Comparison of ENCODE assay signal across 7 cellular contexts in the genomic region with DNA sequence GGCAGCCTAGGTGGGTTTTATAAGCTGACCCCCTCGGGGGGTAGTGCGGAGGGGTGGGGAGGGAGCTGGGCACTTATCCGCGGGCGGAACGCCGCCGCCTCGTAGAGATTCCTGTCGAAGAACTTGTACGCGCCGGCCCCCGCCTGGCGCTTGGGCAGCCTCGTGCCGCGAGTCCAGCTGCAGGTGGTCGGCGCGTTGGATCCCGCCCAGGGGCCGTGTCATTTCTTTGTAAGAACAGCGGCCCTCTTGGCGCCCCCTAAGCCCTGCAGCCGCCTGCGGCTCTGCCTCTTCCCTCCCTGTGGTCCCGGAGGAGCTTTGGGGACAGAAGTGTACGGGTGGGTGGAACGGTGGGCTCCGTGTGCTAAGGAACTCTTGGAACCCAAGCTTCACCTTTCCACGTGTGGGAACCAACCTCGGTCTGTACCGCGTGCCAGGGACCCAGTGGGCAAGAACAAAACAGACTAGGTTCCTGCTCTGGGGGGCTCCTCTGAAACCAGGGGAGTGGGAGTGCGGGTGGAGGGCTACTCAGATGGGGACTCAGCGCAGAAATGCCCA. TPM values are rescaled to one million over a fixed set of nuclear protein-coding genes. Genes with fewer than 3 reads are reported as not detected.
DNase-seq lines count a peak whose midpoint lies in the region; ATAC-seq, FAIRE-seq and TF ChIP-seq lines count a peak whose summit lies in the region.

No MANE protein-coding gene starts in this region.

- H3K9me3 Mint-ChIP-seq in astrocyte (ENCODE audit: unreplicated experiment) = peaks cover 1% of the 10 kb centered on the region
- H3K9me3 Mint-ChIP-seq in stimulated activated naive B cell treated with anti-CD40 and anti-IgM and Interleukin-4, amounts not matched to agents 10 μg/mL and 1 μg/mL and 100 μg/mL, for 72 hours = no peaks in the 10 kb centered on the region

- ATAC-seq in stimulated activated naive B cell treated with anti-CD40 and anti-IgM and Interleukin-4, amounts not matched to agents 10 μg/mL and 1 μg/mL and 100 μg/mL, for 72 hours (replicated peaks) = no peak
- ATAC-seq in HG02588 (IDR thresholded peaks at IDR 0.05; ENCODE audit: unreplicated experiment) = no peak

- H4K20me1 ChIP-seq in astrocyte (ENCODE audit: insufficient read depth, low read length) = peaks cover 52% of the 10 kb centered on the region

- TF ChIP-seq EP300 in Ishikawa (IDR thresholded peaks at IDR 0.05; ENCODE audit: borderline replicate concordance) = no peak

- H3K9ac ChIP-seq in astrocyte (ENCODE audit: low read length) = peak overlapping the region; percentile 90

- no peaks in the 10 kb centered on the region for H3K9me3 ChIP-seq in astrocyte (ENCODE audit: insufficient read depth, low read depth, low read length)

- H3K36me3 Mint-ChIP-seq in astrocyte (ENCODE audit: low read depth, unreplicated experiment) = peaks cover 3% of the 10 kb centered on the region
- H3K36me3 Mint-ChIP-seq in stimulated activated naive B cell treated with anti-CD40 and anti-IgM and Interleukin-4, amounts not matched to agents 10 μg/mL and 1 μg/mL and 100 μg/mL, for 72 hours = no peaks in the 10 kb centered on the region

- peaks cover 36% of the 10 kb centered on the region for H3K4me1 ChIP-seq in astrocyte (ENCODE audit: insufficient read depth, low read length)

- peak overlapping the region; percentile 83 for H3K4me3 Mint-ChIP-seq in astrocyte (ENCODE audit: unreplicated experiment)
- peak overlapping the region; percentile 61 to 62 for H3K4me3 Mint-ChIP-seq in stimulated activated naive B cell treated with anti-CD40 and anti-IgM and Interleukin-4, amounts not matched to agents 10 μg/mL and 1 μg/mL and 100 μg/mL, for 72 hours

- no peaks in the 10 kb centered on the region for H3K36me3 ChIP-seq in astrocyte (ENCODE audit: insufficient read depth, low read length)

- peak overlapping the region; percentile 83 for H3K4me3 ChIP-seq in astrocyte (ENCODE audit: insufficient read depth, low read depth, low read length)

- H3K79me2 ChIP-seq in astrocyte (ENCODE audit: insufficient read depth, low read length) = peaks cover 60% of the 10 kb centered on the region

- no peak overlapping the region for H3K27ac Mint-ChIP-seq in astrocyte (ENCODE audit: unreplicated experiment)
- no peak overlapping the region for H3K27ac Mint-ChIP-seq in stimulated activated naive B cell treated with anti-CD40 and anti-IgM and Interleukin-4, amounts not matched to agents 10 μg/mL and 1 μg/mL and 100 μg/mL, for 72 hours

- H3K27ac ChIP-seq in astrocyte (ENCODE audit: low read depth, low read length) = peak overlapping the region; percentile 84

- H3K4me2 ChIP-seq in astrocyte (ENCODE audit: low read length) = peak overlapping the region; percentile 100

- peaks cover 10% of the 10 kb centered on the region for H3K4me1 Mint-ChIP-seq in astrocyte (ENCODE audit: low read depth, unreplicated experiment)
- H3K4me1 Mint-ChIP-seq in stimulated activated naive B cell treated with anti-CD40 and anti-IgM and Interleukin-4, amounts not matched to agents 10 μg/mL and 1 μg/mL and 100 μg/mL, for 72 hours = peaks cover 14 to 33% of the 10 kb centered on the region in 2 donors

- no peak for TF ChIP-seq RAD21 in Ishikawa (IDR thresholded peaks at IDR 0.05; ENCODE audit: low read depth)

- TF ChIP-seq CTCF in astrocyte (IDR thresholded peaks at IDR 0.05; ENCODE audit: insufficient read depth, low read depth, low read length) = no peak

- DNase-seq in astrocyte (ENCODE audit: low read depth) (peak; percentile 27), iris pigment epithelial cell (ENCODE audit: low read depth) (peak; percentile 40), NCI-H1436 treated with DMSO at 0.1 percent for 48 hours (lab: John Stamatoyannopoulos, UW) (no peak), Kasumi-1 (lab: John Stamatoyannopoulos, UW) (no peak)
- no peak for DNase-seq in stimulated activated naive B cell treated with anti-CD40 and anti-IgM and Interleukin-4, amounts not matched to agents 10 μg/mL and 1 μg/mL and 100 μg/mL, for 72 hours

- H2AFZ ChIP-seq in astrocyte (ENCODE audit: low read depth, low read length) = no peak overlapping the region

- no peak for FAIRE-seq in astrocyte (lab: Jason Lieb, UNC)

- H3K27me3 ChIP-seq in astrocyte (ENCODE audit: insufficient read depth, low read length) = no peaks in the 10 kb centered on the region

- H3K27me3 Mint-ChIP-seq in astrocyte (ENCODE audit: low read depth, unreplicated experiment) = peaks cover 2% of the 10 kb centered on the region
- H3K27me3 Mint-ChIP-seq in stimulated activated naive B cell treated with anti-CD40 and anti-IgM and Interleukin-4, amounts not matched to agents 10 μg/mL and 1 μg/mL and 100 μg/mL, for 72 hours = peaks cover 40 to 58% of the 10 kb centered on the region in 2 donors

TF ChIP-seq in Ishikawa, 13 proteins besides CTCF, POLR2A, EP300 and RAD21:
- TF ChIP-seq, protein P1, sequence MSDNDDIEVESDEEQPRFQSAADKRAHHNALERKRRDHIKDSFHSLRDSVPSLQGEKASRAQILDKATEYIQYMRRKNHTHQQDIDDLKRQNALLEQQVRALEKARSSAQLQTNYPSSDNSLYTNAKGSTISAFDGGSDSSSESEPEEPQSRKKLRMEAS (IDR thresholded peaks at IDR 0.05) = peak; percentile 87
- TF ChIP-seq EGR1 (IDR thresholded peaks at IDR 0.05) = no peak

RNA-seq across cellular contexts. Expression of a gene that starts 1.2 kb away (rescaled TPM):
- 252 and 299 TPM in 2 replicates for total RNA-seq in astrocyte

Comparison
In these comparisons a context has a peak if more than half of its experiments do, and no peak if none do; other contexts are left out.
1. DNase-seq: peak in astrocyte (single experiment) and iris pigment epithelial cell (single experiment); none in stimulated activated naive B cell treated with anti-CD40 and anti-IgM and Interleukin-4, amounts not matched to agents 10 μg/mL and 1 μg/mL and 100 μg/mL, for 72 hours (single experiment), NCI-H1436 treated with DMSO at 0.1 percent for 48 hours (single experiment) and Kasumi-1 (0 of 2).